ENCODE assay signal across 20 cellular contexts in the genomic region with DNA sequence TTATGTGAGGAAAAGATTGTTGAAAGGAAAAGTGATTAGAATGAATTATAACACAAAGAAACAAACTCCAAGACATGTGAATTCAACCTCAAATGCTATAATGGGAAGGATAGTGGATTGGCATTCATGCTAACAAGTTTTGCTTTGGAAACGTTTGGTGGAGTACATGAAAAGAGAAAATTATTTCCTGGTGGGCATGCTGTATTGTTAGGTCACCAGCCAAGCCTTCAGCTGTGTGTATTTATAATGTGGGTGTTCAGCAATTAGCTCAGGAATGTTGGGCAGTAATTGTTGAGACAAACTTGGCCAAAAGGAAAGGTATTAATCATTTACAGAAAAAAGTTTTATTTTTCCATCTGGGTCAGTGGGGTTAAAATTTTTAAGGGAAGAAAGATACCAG.
"Had no signal": no experiment of that assay in that cellular context is flagged by ENCODE, and none has a peak within 500 bp of the region (broad histone marks: within the 10 kb centered on the region; RNA-seq: fewer than 3 reads in every experiment).

No MANE protein-coding gene starts in this region.

- H3K9me3 Mint-ChIP-seq: T-helper 1 cell treated with Interleukin-12 subunit alpha and Interleukin-12 subunit beta and Interleukin-4 antibody, amounts not matched to agents 30 μg/mL and 1 μg/mL, for 36 hours had no signal

- DNase-seq: activated CD4-positive, alpha-beta T cell treated with anti-CD3 and anti-CD28 coated beads for 1 hour; activated CD8-positive, alpha-beta memory T cell treated with anti-CD3 and anti-CD28 coated beads for 24 hours; activated CD8-positive, alpha-beta memory T cell treated with anti-CD3 and anti-CD28 coated beads, Interleukin-2, amount 50 U/mL, for 48 hours; activated effector memory CD4-positive, alpha-beta T cell treated with Interleukin-2 at 50 U/mL for 16 hours; activated T-cell treated with anti-CD3 and anti-CD28 coated beads, Interleukin-2, amount 50 U/mL, for 48 hours; effector memory CD4-positive, alpha-beta T cell; foreskin melanocyte; immature natural killer cell; left cardiac atrium; lower lobe of right lung; natural killer cell; sigmoid colon; stimulated activated CD8-positive, alpha-beta memory T cell treated with anti-CD3 and anti-CD28 coated beads, Interleukin-4, amount 100 ng/mL, for 48 hours; stimulated activated naive CD4-positive, alpha-beta T cell had no signal

- ATAC-seq: left cardiac atrium, lower lobe of right lung had no signal

- H3K4me1 Mint-ChIP-seq: activated naive CD4-positive, alpha-beta T cell treated with anti-CD3 and anti-CD28 coated beads, Interleukin-2, amount 50 U/mL, for 24 hours; immature natural killer cell; natural killer cell had no signal

- H3K27me3 Mint-ChIP-seq: dendritic cell treated with granulocyte-macrophage colony-stimulating factor and Interleukin-4, amounts not matched to agents 40 ng/mL and 50 ng/mL, for 4 days had no signal

- H3K36me3 ChIP-seq: ascending aorta, lower lobe of right lung, neutrophil, sigmoid colon had no signal

- H3K9me3 ChIP-seq: ascending aorta, lower lobe of right lung, neutrophil had no signal

- H3K36me3 Mint-ChIP-seq: activated naive CD4-positive, alpha-beta T cell treated with anti-CD3 and anti-CD28 coated beads, Interleukin-2, amount 50 U/mL, for 24 hours; immature natural killer cell had no signal

- H3K27me3 ChIP-seq: ascending aorta, neutrophil, sigmoid colon had no signal

- H3K4me3 Mint-ChIP-seq: activated naive CD4-positive, alpha-beta T cell treated with anti-CD3 and anti-CD28 coated beads, Interleukin-2, amount 50 U/mL, for 24 hours; dendritic cell treated with granulocyte-macrophage colony-stimulating factor and Interleukin-4, amounts not matched to agents 40 ng/mL and 50 ng/mL, for 4 days; immature natural killer cell; natural killer cell; T-helper 1 cell treated with Interleukin-12 subunit alpha and Interleukin-12 subunit beta and Interleukin-4 antibody, amounts not matched to agents 30 μg/mL and 1 μg/mL, for 36 hours had no signal

- H3K27ac Mint-ChIP-seq: activated naive CD4-positive, alpha-beta T cell treated with anti-CD3 and anti-CD28 coated beads, Interleukin-2, amount 50 U/mL, for 24 hours; dendritic cell treated with granulocyte-macrophage colony-stimulating factor and Interleukin-4, amounts not matched to agents 40 ng/mL and 50 ng/mL, for 4 days; immature natural killer cell; natural killer cell; T-helper 1 cell treated with Interleukin-12 subunit alpha and Interleukin-12 subunit beta and Interleukin-4 antibody, amounts not matched to agents 30 μg/mL and 1 μg/mL, for 36 hours had no signal

- H3K27ac ChIP-seq: ascending aorta, lower lobe of right lung, neutrophil, sigmoid colon had no signal

- FAIRE-seq: urothelium cell line had no signal

- H3K4me1 ChIP-seq: ascending aorta, lower lobe of right lung, sigmoid colon had no signal

- H3K4me3 ChIP-seq: ascending aorta, lower lobe of right lung, sigmoid colon had no signal
